In genomic region chr17:78186689-78187595, GRCh38 we compare ENCODE assay signal across 1 cellular context.
TF ChIP-seq lines count a peak whose summit lies in the region.

Gene AFMID, plus strand, starts transcription at chr17:78187362. Its CDS starts 9 bp downstream, at chr17:78187371.
Gene TK1, minus strand, starts transcription at chr17:78187052. Its CDS starts 58 bp downstream, at chr17:78186994.

TF ChIP-seq in K562, 482 proteins besides CTCF, POLR2A, EP300 and RAD21 (continued from another document and continues in another):
- TF ChIP-seq ATF2 (CRISPR knock-in tag; IDR thresholded peaks at IDR 0.05) (no peak), GTF3C2 (IDR thresholded peaks at IDR 0.05; ENCODE audit: borderline replicate concordance, extremely low read depth, insufficient read length) (no peak), NCOA4 (IDR thresholded peaks at IDR 0.05; ENCODE audit: partially characterized antibody) (no peak), CHD2 (IDR thresholded peaks at IDR 0.05; ENCODE audit: low read depth, low read length) (no peak; the same call in 1 of the 2 replicates), PBX2 (CRISPR knock-in tag; IDR thresholded peaks at IDR 0.05; ENCODE audit: low read depth) (no peak), PBX2 (tag; conservative IDR thresholded peaks at IDR 0.05; ENCODE audit: low read depth) (peak; percentile 69), RFX1 (IDR thresholded peaks at IDR 0.05) (no peak), NFE2 (IDR thresholded peaks at IDR 0.05; ENCODE audit: low read depth) (no peak), ZBTB33 (CRISPR knock-in tag; IDR thresholded peaks at IDR 0.05) (peak; percentile 48; the same call in 1 of the 2 replicates), EZH2 (IDR thresholded peaks at IDR 0.05; ENCODE audit: borderline replicate concordance, low read depth, low read length) (no peak), L3MBTL2 (IDR thresholded peaks at IDR 0.05) (peak; percentile 89), SP1 (CRISPR knock-in tag; IDR thresholded peaks at IDR 0.05) (peak; percentile 97), XRCC4 (IDR thresholded peaks at IDR 0.05; ENCODE audit: extremely low read depth, insufficient read depth, insufficient read length) (no peak), NKRF (IDR thresholded peaks at IDR 0.05; ENCODE audit: borderline replicate concordance) (peak; percentile 76), ZNF324 (CRISPR knock-in tag; IDR thresholded peaks at IDR 0.05) (no peak), TOE1 (IDR thresholded peaks at IDR 0.05; ENCODE audit: borderline replicate concordance) (peak; percentile 56; the same call in 1 of the 2 replicates), TOE1 (CRISPR knock-in tag; IDR thresholded peaks at IDR 0.05; ENCODE audit: borderline replicate concordance, low read depth) (peak; percentile 84; the same call in 1 of the 2 replicates), TAF7 (tag; IDR thresholded peaks at IDR 0.05) (peak; percentile 49; the same call in 1 of the 2 replicates), IRF1 (CRISPR knock-in tag; IDR thresholded peaks at IDR 0.05; ENCODE audit: borderline replicate concordance) (0 out of 2 replicates have a peak, but pooled peaks have one; percentile 68), THRAP3 (IDR thresholded peaks at IDR 0.05; ENCODE audit: borderline replicate concordance) (no peak), ZNF609 (CRISPR knock-in tag; IDR thresholded peaks at IDR 0.05; ENCODE audit: borderline replicate concordance) (no peak), AFF4 (CRISPR knock-in tag; IDR thresholded peaks at IDR 0.05) (peak; percentile 81; the same call in 1 of the 2 replicates), CREM (IDR thresholded peaks at IDR 0.05; ENCODE audit: low read depth) (peak; percentile 79), SETDB1 (IDR thresholded peaks at IDR 0.05; ENCODE audit: low read length) (no peak), POLR3A (IDR thresholded peaks at IDR 0.05; ENCODE audit: borderline replicate concordance, extremely low read depth, insufficient read depth, insufficient read length) (no peak), FOXA1 (IDR thresholded peaks at IDR 0.05; ENCODE audit: borderline replicate concordance) (no peak), JUND (IDR thresholded peaks at IDR 0.05; ENCODE audit: borderline replicate concordance, low read depth, low read length) (peak; percentile 37), JUND (tag; IDR thresholded peaks at IDR 0.05; ENCODE audit: borderline replicate concordance, low read depth, low read length) (no peak), ZKSCAN3 (CRISPR knock-in tag; IDR thresholded peaks at IDR 0.05) (no peak), GATA2 (CRISPR knock-in tag; IDR thresholded peaks at IDR 0.05) (no peak), ZNF232 (CRISPR knock-in tag; IDR thresholded peaks at IDR 0.05) (peak; percentile 71; the same call in 1 of the 2 replicates), MLX (CRISPR knock-in tag; conservative IDR thresholded peaks at IDR 0.05) (no peak), ELK1 (CRISPR knock-in tag; IDR thresholded peaks at IDR 0.05) (no peak)
